ENCODE assay signal across 35 cellular contexts in genomic region chr3:67808906-67809305, GRCh38.
"Had no signal": no experiment of that assay in that cellular context is flagged by ENCODE, and none has a peak within 500 bp of the region (broad histone marks: within the 10 kb centered on the region; RNA-seq: fewer than 3 reads in every experiment).

No MANE protein-coding gene starts in this region.

- H3K4me3 Mint-ChIP-seq: activated CD4-positive, alpha-beta T cell treated with anti-CD3 and anti-CD28 coated beads, Interleukin-2, amount 10 ng/mL, durations not matched to agents 7 days and 5 days; activated CD8-positive, alpha-beta T cell treated with anti-CD3 and anti-CD28 coated beads for 36 hours; activated naive CD4-positive, alpha-beta T cell treated with anti-CD3 and anti-CD28 coated beads for 36 hours; activated naive CD4-positive, alpha-beta T cell treated with anti-CD3 and anti-CD28 coated beads, Interleukin-2, amount 50 U/mL, for 24 hours; activated naive CD8-positive, alpha-beta T cell treated with anti-CD3 and anti-CD28 coated beads for 36 hours; activated naive CD8-positive, alpha-beta T cell treated with anti-CD3 and anti-CD28 coated beads, Interleukin-2, amount 50 U/mL, for 24 hours; activated T-helper 1 cell treated with anti-CD3 and anti-CD28 coated beads, Interleukin-12 subunit alpha, Interleukin-12 subunit beta, Interleukin-2, Interleukin-4 antibody, amounts not matched to agents 30 ng/mL and 10 ng/mL and 1 ng/mL, durations not matched to agents 14 hours and 24 hours and 36 hours; brain; T-cell; T-helper 1 cell treated with Interleukin-12 subunit alpha and Interleukin-12 subunit beta and Interleukin-4 antibody, amounts not matched to agents 30 μg/mL and 1 μg/mL, for 36 hours; WTC11 had no signal

- H3K36me3 Mint-ChIP-seq: activated naive CD8-positive, alpha-beta T cell treated with anti-CD3 and anti-CD28 coated beads for 36 hours; brain; WTC11 had no signal

- H3K27ac ChIP-seq: adrenal gland, breast epithelium, cardiac muscle cell, colonic mucosa, gastrocnemius medialis, heart right ventricle, VCaP had no signal

- H3K27me3 Mint-ChIP-seq: activated CD4-positive, alpha-beta T cell treated with anti-CD3 and anti-CD28 coated beads, Interleukin-2, amount 10 ng/mL, durations not matched to agents 7 days and 5 days; activated CD8-positive, alpha-beta T cell treated with anti-CD3 and anti-CD28 coated beads for 36 hours; activated naive CD4-positive, alpha-beta T cell treated with anti-CD3 and anti-CD28 coated beads, Interleukin-2, amount 50 U/mL, for 24 hours; activated naive CD8-positive, alpha-beta T cell treated with anti-CD3 and anti-CD28 coated beads for 36 hours; activated naive CD8-positive, alpha-beta T cell treated with anti-CD3 and anti-CD28 coated beads, Interleukin-2, amount 50 U/mL, for 24 hours; brain had no signal

- H3K27ac Mint-ChIP-seq: activated CD4-positive, alpha-beta T cell treated with anti-CD3 and anti-CD28 coated beads, Interleukin-2, amount 10 ng/mL, durations not matched to agents 7 days and 5 days; activated CD8-positive, alpha-beta T cell treated with anti-CD3 and anti-CD28 coated beads for 36 hours; activated naive CD4-positive, alpha-beta T cell treated with anti-CD3 and anti-CD28 coated beads for 36 hours; activated naive CD4-positive, alpha-beta T cell treated with anti-CD3 and anti-CD28 coated beads, Interleukin-2, amount 50 U/mL, for 24 hours; activated naive CD8-positive, alpha-beta T cell treated with anti-CD3 and anti-CD28 coated beads for 36 hours; activated naive CD8-positive, alpha-beta T cell treated with anti-CD3 and anti-CD28 coated beads, Interleukin-2, amount 50 U/mL, for 24 hours; activated T-helper 1 cell treated with anti-CD3 and anti-CD28 coated beads, Interleukin-12 subunit alpha, Interleukin-12 subunit beta, Interleukin-2, Interleukin-4 antibody, amounts not matched to agents 30 ng/mL and 10 ng/mL and 1 ng/mL, durations not matched to agents 14 hours and 24 hours and 36 hours; activated T-helper 2 cell treated with anti-CD3 and anti-CD28 coated beads, Interferon-gamma antibody, Interleukin-2, Interleukin-4, amounts not matched to agents 10 μg/mL and 5 μg/mL and 100 μg/mL, durations not matched to agents 14 hours and 24 hours and 36 hours; brain; T-cell; T-helper 1 cell treated with Interleukin-12 subunit alpha and Interleukin-12 subunit beta and Interleukin-4 antibody, amounts not matched to agents 30 μg/mL and 1 μg/mL, for 36 hours; WTC11 had no signal

- H3K9me3 Mint-ChIP-seq: activated naive CD8-positive, alpha-beta T cell treated with anti-CD3 and anti-CD28 coated beads, Interleukin-2, amount 50 U/mL, for 24 hours; WTC11 had no signal

- H3K9me3 ChIP-seq: adrenal gland, breast epithelium, colonic mucosa, gastrocnemius medialis had no signal

- H3K4me1 Mint-ChIP-seq: activated CD4-positive, alpha-beta T cell treated with anti-CD3 and anti-CD28 coated beads, Interleukin-2, amount 10 ng/mL, durations not matched to agents 7 days and 5 days; activated naive CD4-positive, alpha-beta T cell treated with anti-CD3 and anti-CD28 coated beads, Interleukin-2, amount 50 U/mL, for 24 hours; activated naive CD8-positive, alpha-beta T cell treated with anti-CD3 and anti-CD28 coated beads for 36 hours; activated naive CD8-positive, alpha-beta T cell treated with anti-CD3 and anti-CD28 coated beads, Interleukin-2, amount 50 U/mL, for 24 hours; brain; T-cell had no signal

- H3K4me1 ChIP-seq: adrenal gland, breast epithelium, colonic mucosa, gastrocnemius medialis, heart right ventricle had no signal

- H3K4me3 ChIP-seq: adrenal gland, breast epithelium, cardiac muscle cell, colonic mucosa, gastrocnemius medialis, heart right ventricle had no signal

- H3K27me3 ChIP-seq: adrenal gland, breast epithelium, cardiac muscle cell, colonic mucosa, gastrocnemius medialis, heart right ventricle had no signal

- H3K36me3 ChIP-seq: adrenal gland, breast epithelium, cardiac muscle cell, colonic mucosa, gastrocnemius medialis, heart right ventricle had no signal

- ATAC-seq: activated CD8-positive, alpha-beta T cell treated with anti-CD3 and anti-CD28 coated beads for 36 hours; activated naive CD8-positive, alpha-beta T cell treated with anti-CD3 and anti-CD28 coated beads, Interleukin-2, amount 50 U/mL, for 24 hours; esophagus mucosa; gastrocnemius medialis; heart right ventricle; T-cell had no signal

- DNase-seq: activated CD4-positive, alpha-beta T cell treated with anti-CD3 and anti-CD28 coated beads for 1 hour; activated CD4-positive, alpha-beta T cell treated with anti-CD3 and anti-CD28 coated beads for 4 hours; activated CD4-positive, alpha-beta T cell treated with anti-CD3 and anti-CD28 coated beads, Interleukin-2, amount 10 ng/mL, durations not matched to agents 7 days and 5 days; activated CD4-positive, alpha-beta T cell treated with anti-CD3 and anti-CD28 coated beads, Interleukin-2, amount 50 U/mL, for 48 hours; activated CD8-positive, alpha-beta memory T cell treated with anti-CD3 and anti-CD28 coated beads for 24 hours; activated CD8-positive, alpha-beta memory T cell treated with anti-CD3 and anti-CD28 coated beads, Interleukin-2, amount 50 U/mL, for 4 hours; activated CD8-positive, alpha-beta T cell treated with anti-CD3 and anti-CD28 coated beads for 36 hours; activated effector memory CD4-positive, alpha-beta T cell treated with anti-CD3 and anti-CD28 coated beads, Interleukin-2, amount 50 U/mL, for 16 hours; activated naive CD4-positive, alpha-beta T cell treated with anti-CD3 and anti-CD28 coated beads for 36 hours; activated naive CD8-positive, alpha-beta T cell treated with anti-CD3 and anti-CD28 coated beads for 36 hours; activated naive CD8-positive, alpha-beta T cell treated with anti-CD3 and anti-CD28 coated beads, Interleukin-2, amount 50 U/mL, for 24 hours; activated T-cell treated with anti-CD3 and anti-CD28 coated beads, Interleukin-2, amount 50 U/mL, for 1 hour; activated T-cell treated with anti-CD3 and anti-CD28 coated beads, Interleukin-2, amount 50 U/mL, for 48 hours; adrenal gland; amygdala; aorta; central memory CD4-positive, alpha-beta T cell; cerebellar nuclear complex; colonic mucosa; effector CD8-positive, alpha-beta T cell; foreskin fibroblast; gastrocnemius medialis; heart right ventricle; SW 1271; T-cell had no signal
